In genomic region chr3:113051222-113051804, GRCh38 we compare ENCODE assay signal across 8 cellular contexts.
A peak's percentile ranks its signal among the peaks of the same experiment; 100 is the strongest.
DNase-seq lines count a peak whose midpoint lies in the region; ATAC-seq and TF ChIP-seq lines count a peak whose summit lies in the region.

No MANE protein-coding gene starts in this region.

- H3K9ac ChIP-seq in DND-41 (ENCODE audit: low read depth, low read length) (no peak overlapping the region), subcutaneous abdominal adipose tissue (ENCODE audit: low read length in 5 of 5) (peak overlapping the region in 1 of 5 donors; percentile 10)

- DNase-seq in DND-41 (peak; percentile 83), Kasumi-1 (lab: John Stamatoyannopoulos, UW) (peak; percentile 83 to 84), RKO (ENCODE audit: low spot score) (peak; percentile 80), activated T-helper 1 cell treated with Interleukin-2 at 50 U/mL for 16 hours (ENCODE audit: low read depth) (peak; percentile 64), fibroblast of villous mesenchyme (ENCODE audit: low read depth) (peak; percentile 83), nucleus accumbens (lab: John Stamatoyannopoulos, UW) (peak; percentile 7 to 95 (median 74))

- H3K4me1 ChIP-seq in DND-41 (ENCODE audit: insufficient read depth, low read length) (peaks cover 6% of the 10 kb centered on the region), subcutaneous abdominal adipose tissue (ENCODE audit: control insufficient read depth in 5 of 5, insufficient read depth in 5 of 5, low read length in 5 of 5) (peaks cover 0 to 27% (median 19%) of the 10 kb centered on the region in 5 donors)

- no peaks in the 10 kb centered on the region for H3K79me2 ChIP-seq in DND-41 (ENCODE audit: insufficient read depth, low read length)

- H3K4me3 ChIP-seq in DND-41 (ENCODE audit: low read depth in 1 of 2, low read length in 2 of 2) (no peak overlapping the region), fibroblast of villous mesenchyme (ENCODE audit: low read depth, low read length) (no peak overlapping the region), subcutaneous abdominal adipose tissue (ENCODE audit: low read depth in 1 of 5, low read length in 5 of 5) (peak overlapping the region in 2 of 5 donors; percentile 4 to 49)

- H3K27me3 ChIP-seq in DND-41 (ENCODE audit: insufficient read depth, low read length, poor library complexity) = no peaks in the 10 kb centered on the region
- no peaks in the 10 kb centered on the region for H3K27me3 ChIP-seq in subcutaneous abdominal adipose tissue (ENCODE audit: control insufficient read depth in 5 of 5, insufficient read depth in 4 of 5, low read length in 5 of 5)

- peak overlapping the region; percentile 72; the same call in 1 of the 2 replicates for H2AFZ ChIP-seq in DND-41 (ENCODE audit: low read depth, low read length)

- H4K20me1 ChIP-seq in DND-41 (ENCODE audit: insufficient read depth, low read length) = no peaks in the 10 kb centered on the region

- peak overlapping the region; percentile 33 for H3K4me2 ChIP-seq in DND-41 (ENCODE audit: insufficient read depth, low read length)

- ATAC-seq in DND-41 (ENCODE audit: insufficient read depth, low read depth) = peak; percentile 99
- ATAC-seq in GM21825 (IDR thresholded peaks at IDR 0.05; ENCODE audit: unreplicated experiment) = peak; percentile 93

- peak; percentile 90 for TF ChIP-seq CTCF in DND-41 (IDR thresholded peaks at IDR 0.05; ENCODE audit: borderline replicate concordance, extremely low read depth, low read length, poor library complexity, severe bottlenecking)
- TF ChIP-seq CTCF in fibroblast of villous mesenchyme (IDR thresholded peaks at IDR 0.05; ENCODE audit: insufficient read depth, low read depth, low read length) = peak; percentile 88

- H3K9me3 ChIP-seq in DND-41 (ENCODE audit: insufficient read depth, low read length, severe bottlenecking) (no peaks in the 10 kb centered on the region), subcutaneous abdominal adipose tissue (ENCODE audit: control insufficient read depth in 5 of 5, low read length in 5 of 5) (no peaks in the 10 kb centered on the region)

- H3K36me3 ChIP-seq in DND-41 (ENCODE audit: insufficient read depth, low read length) = no peaks in the 10 kb centered on the region
- no peaks in the 10 kb centered on the region for H3K36me3 ChIP-seq in subcutaneous abdominal adipose tissue (ENCODE audit: control insufficient read depth in 5 of 5, insufficient read depth in 5 of 5, low read length in 5 of 5)

- H3K27ac ChIP-seq in DND-41 (ENCODE audit: low read length) = no peak overlapping the region
- H3K27ac ChIP-seq in subcutaneous abdominal adipose tissue (ENCODE audit: low read depth, low read length) = peak overlapping the region; percentile 23
